Comparison of ENCODE assay signal across 8 cellular contexts in genomic region chr19:2329528-2329927, GRCh38. TPM values are rescaled to one million over a fixed set of nuclear protein-coding genes. Genes with fewer than 3 reads are reported as not detected.
DNase-seq lines count a peak whose midpoint lies in the region; ATAC-seq and TF ChIP-seq lines count a peak whose summit lies in the region.

No MANE protein-coding gene starts in this region.

- H3K36me3 Mint-ChIP-seq in CD14-positive monocyte (peaks cover 12 to 28% of the 10 kb centered on the region in 2 donors), neural crest cell (ENCODE audit: low read depth) (no peaks in the 10 kb centered on the region)

- H3K9ac ChIP-seq in Karpas-422 (ENCODE audit: low read length) (peak overlapping the region; percentile 99), colonic mucosa (ENCODE audit: low read depth in 2 of 2, low read length in 2 of 2) (peak overlapping the region; percentile 86 to 98)

- H3K4me1 Mint-ChIP-seq in CD14-positive monocyte (peaks cover 69% of the 10 kb centered on the region), neural crest cell (peaks cover 48% of the 10 kb centered on the region)

- H3K27ac ChIP-seq in Karpas-422 (ENCODE audit: low read length) (peak overlapping the region; percentile 64; the same call in 1 of the 2 replicates), colonic mucosa (peak overlapping the region; percentile 92)

- H3K36me3 ChIP-seq in Karpas-422 (ENCODE audit: insufficient read depth, low read length), result 0 out of 2 replicates have a peak, but pooled peaks cover 7% of the 10 kb centered on the region
- no peaks in the 10 kb centered on the region for H3K36me3 ChIP-seq in colonic mucosa

- DNase-seq in CD14-positive monocyte (ENCODE audit: low spot score) (no peak), Karpas-422 (no peak), colonic mucosa (peak; percentile 36), neural crest cell (ENCODE audit: low read depth, low spot score) (no peak), globus pallidus (ENCODE audit: low spot score) (no peak), OCI-M2 (lab: John Stamatoyannopoulos, UW; ENCODE audit: unreplicated experiment) (no peak), HCEC 1CT (no peak)

- H3K4me1 ChIP-seq in Karpas-422 (ENCODE audit: low read length), result peaks cover 47% of the 10 kb centered on the region
- H3K4me1 ChIP-seq in colonic mucosa, result peaks cover 24% of the 10 kb centered on the region

- H3K79me2 ChIP-seq in Karpas-422 (ENCODE audit: low read length), result peaks cover 82% of the 10 kb centered on the region

- H3K4me2 ChIP-seq in Karpas-422 (ENCODE audit: low read depth, low read length, poor library complexity, severe bottlenecking), result peak overlapping the region; percentile 85

- H3K4me3 Mint-ChIP-seq in CD14-positive monocyte (peak overlapping the region; percentile 86 to 100), neural crest cell (peak overlapping the region; percentile 95)

- H2AFZ ChIP-seq in Karpas-422 (ENCODE audit: low read length), result no peak overlapping the region

- H3K27ac Mint-ChIP-seq in CD14-positive monocyte (peak overlapping the region in 4 of 7 donors; percentile 39 to 80 (median 55)), neural crest cell (ENCODE audit: unreplicated experiment) (peak overlapping the region; percentile 94)

- peaks cover 0 to 10% (median 0%) of the 10 kb centered on the region in 3 donors for H3K27me3 Mint-ChIP-seq in CD14-positive monocyte (ENCODE audit: low read depth in 3 of 3)
- peaks cover 2% of the 10 kb centered on the region for H3K27me3 Mint-ChIP-seq in neural crest cell (ENCODE audit: low read depth)

- peaks cover 0 to 2% (median 0%) of the 10 kb centered on the region in 7 donors for H3K9me3 Mint-ChIP-seq in CD14-positive monocyte
- no peaks in the 10 kb centered on the region for H3K9me3 Mint-ChIP-seq in neural crest cell

- H3K27me3 ChIP-seq in Karpas-422 (ENCODE audit: low read length) (no peaks in the 10 kb centered on the region), colonic mucosa (no peaks in the 10 kb centered on the region)

- H3K9me3 ChIP-seq in Karpas-422 (ENCODE audit: low read length), result peaks cover 1% of the 10 kb centered on the region; the same call in 1 of the 2 replicates
- no peaks in the 10 kb centered on the region for H3K9me3 ChIP-seq in colonic mucosa

- no peak for ATAC-seq in HG03135 (IDR thresholded peaks at IDR 0.05; ENCODE audit: unreplicated experiment)

- TF ChIP-seq CTCF in CD14-positive monocyte (IDR thresholded peaks at IDR 0.05) (no peak), colonic mucosa (IDR thresholded peaks at IDR 0.05) (no peak), neural crest cell (conservative IDR thresholded peaks at IDR 0.05) (no peak)

- H4K20me1 ChIP-seq in Karpas-422 (ENCODE audit: insufficient read depth, low read depth, low read length), result peaks cover 17% of the 10 kb centered on the region; the same call in 1 of the 2 replicates

- intact Hi-C loops in CD14-positive monocyte (cut with micrococcal nuclease) (loop anchor here in 1 of 2 donors (5.0 kb wide), 3 partner anchors 57 to 92 kb away; partner anchors contain the start of genes PLEKHJ1 and SF3A2), colonic mucosa (cut with DNase I) (no loop called here)

- H3K4me3 ChIP-seq in Karpas-422 (ENCODE audit: low read length), result peak overlapping the region; percentile 97
- peak overlapping the region; percentile 91 for H3K4me3 ChIP-seq in colonic mucosa

- no peaks in the 10 kb centered on the region for H3K9me2 ChIP-seq in Karpas-422 (replicated peaks; ENCODE audit: insufficient read depth, low read length)

RNA-seq across cellular contexts. Expression of gene SPPL2B, which starts 1.0 kb away (rescaled TPM):
- polyA plus RNA-seq in CD14-positive monocyte, result 1 to 10 TPM; 5.7 to 8.7 TPM
- 18.2 and 48.3 TPM in 2 replicates for total RNA-seq in Karpas-422 (2014; rRNA removed; shearing (Covaris generic); ENCODE audit: low replicate concordance)
- 100 to 1,000 TPM; 108 to 206 TPM for total RNA-seq in colonic mucosa
- 117 and 119 TPM in 2 replicates for total RNA-seq in neural crest cell

RNA-seq across cellular contexts. Expression of gene LSM7, which starts 1.1 kb away (rescaled TPM):
- polyA plus RNA-seq in CD14-positive monocyte, result 100 to 1,000 TPM in 1 of 2 donors, 10 to 100 TPM in 1; 98.6 to 132 TPM
- total RNA-seq in Karpas-422 (2014; rRNA removed; shearing (Covaris generic); ENCODE audit: low replicate concordance), result 140 and 228 TPM in 2 replicates
- total RNA-seq in colonic mucosa, result 100 to 1,000 TPM in 1 of 2 donors, 10 to 100 TPM in 1; 99.0 to 185 TPM
- total RNA-seq in neural crest cell, result 191 and 198 TPM in 2 replicates

RNA-seq across cellular contexts. Expression of gene LINGO3, which starts 21.6 kb away (rescaled TPM):
- 1 to 10 TPM; 2.2 to 2.8 TPM for polyA plus RNA-seq in CD14-positive monocyte
- not detected in 2 replicates for total RNA-seq in Karpas-422 (2014; rRNA removed; shearing (Covaris generic); ENCODE audit: low replicate concordance)
- total RNA-seq in colonic mucosa, result under 1 TPM in 1 of 2 donors, not detected in 1; 0.58 TPM
- not detected in 2 replicates for total RNA-seq in neural crest cell

RNA-seq across cellular contexts. Expression of gene TMPRSS9, which starts 30.5 kb away (rescaled TPM):
- under 1 TPM in 1 of 2 donors, not detected in 1; 0.30 TPM for polyA plus RNA-seq in CD14-positive monocyte
- not detected in 2 replicates for total RNA-seq in Karpas-422 (2014; rRNA removed; shearing (Covaris generic); ENCODE audit: low replicate concordance)
- under 1 TPM in 1 of 2 donors, not detected in 1; 0.25 TPM for total RNA-seq in colonic mucosa
- 0.12 TPM in 1 of 2 replicates, not detected in the other for total RNA-seq in neural crest cell

RNA-seq across cellular contexts. Expression of gene PEAK3, which starts 47.6 kb away (rescaled TPM):
- polyA plus RNA-seq in CD14-positive monocyte, result 1 to 10 TPM; 2.9 to 6.3 TPM
- not detected in 2 replicates for total RNA-seq in Karpas-422 (2014; rRNA removed; shearing (Covaris generic); ENCODE audit: low replicate concordance)
- total RNA-seq in colonic mucosa (under 1 TPM; 0.29 to 0.72 TPM), neural crest cell (not detected in 2 replicates)
